Comparison of ENCODE assay signal across 11 cellular contexts in genomic region chr2:230417436-230417835, GRCh38. TPM values are rescaled to one million over a fixed set of nuclear protein-coding genes. Genes with fewer than 3 reads are reported as not detected.
DNase-seq lines count a peak whose midpoint lies in the region; ATAC-seq, FAIRE-seq and TF ChIP-seq lines count a peak whose summit lies in the region.
"Had no signal": no experiment of that assay in that cellular context is flagged by ENCODE, and none has a peak within 500 bp of the region (broad histone marks: within the 10 kb centered on the region; RNA-seq: fewer than 3 reads in every experiment).

No MANE protein-coding gene starts in this region.

- H3K4me3 ChIP-seq in kidney epithelial cell (ENCODE audit: low read depth, low read length) (peak overlapping the region; percentile 3), thoracic aorta (peak overlapping the region; percentile 78)

- H3K9me3 Mint-ChIP-seq in activated CD8-positive, alpha-beta memory T cell treated with anti-CD3 and anti-CD28 coated beads, Interleukin-2, amount 10 ng/mL, durations not matched to agents 7 days and 5 days (ENCODE audit: low read depth) = no peaks in the 10 kb centered on the region
- no peaks in the 10 kb centered on the region for H3K9me3 Mint-ChIP-seq in activated T-helper 2 cell treated with anti-CD3 and anti-CD28 coated beads, Interferon-gamma antibody, Interleukin-2, Interleukin-4, amounts not matched to agents 10 μg/mL and 5 μg/mL and 100 μg/mL, durations not matched to agents 14 hours and 24 hours and 36 hours

- no peak for DNase-seq in activated CD8-positive, alpha-beta memory T cell treated with anti-CD3 and anti-CD28 coated beads, Interleukin-2, amount 10 ng/mL, durations not matched to agents 7 days and 5 days
- DNase-seq in activated CD8-positive, alpha-beta memory T cell treated with anti-CD3 and anti-CD28 coated beads, Interleukin-2, amount 50 U/mL, for 4 hours = no peak
- DNase-seq in activated T-helper 2 cell treated with anti-CD3 and anti-CD28 coated beads, Interferon-gamma antibody, Interleukin-2, Interleukin-4, amounts not matched to agents 10 μg/mL and 5 μg/mL and 100 μg/mL, durations not matched to agents 14 hours and 24 hours and 36 hours (ENCODE audit: low spot score) = no peak
- DNase-seq in kidney epithelial cell (ENCODE audit: low read depth) (no peak), thoracic aorta (ENCODE audit: low spot score) (no peak), RCC 7860 (ENCODE audit: low spot score) (no peak), dermis blood vessel endothelial cell (no peak), SIG-M5 treated with dmso at 0.1 percent for 504 hours (lab: John Stamatoyannopoulos, UW; ENCODE audit: unreplicated experiment) (no peak)
- DNase-seq: activated gamma-delta T cell treated with Interleukin-2 at 50 U/mL for 16 hours, AML-193, NCI-H82 had no signal

- FAIRE-seq in RCC 7860 (lab: Jason Lieb, UNC) = no peak

- H3K4me3 Mint-ChIP-seq in activated CD8-positive, alpha-beta memory T cell treated with anti-CD3 and anti-CD28 coated beads, Interleukin-2, amount 10 ng/mL, durations not matched to agents 7 days and 5 days = peak overlapping the region; percentile 80
- peak overlapping the region; percentile 88 for H3K4me3 Mint-ChIP-seq in activated T-helper 2 cell treated with anti-CD3 and anti-CD28 coated beads, Interferon-gamma antibody, Interleukin-2, Interleukin-4, amounts not matched to agents 10 μg/mL and 5 μg/mL and 100 μg/mL, durations not matched to agents 14 hours and 24 hours and 36 hours (ENCODE audit: low read depth)

- H3K27ac Mint-ChIP-seq in activated CD8-positive, alpha-beta memory T cell treated with anti-CD3 and anti-CD28 coated beads, Interleukin-2, amount 10 ng/mL, durations not matched to agents 7 days and 5 days = peak overlapping the region; percentile 80
- H3K27ac Mint-ChIP-seq in activated T-helper 2 cell treated with anti-CD3 and anti-CD28 coated beads, Interferon-gamma antibody, Interleukin-2, Interleukin-4, amounts not matched to agents 10 μg/mL and 5 μg/mL and 100 μg/mL, durations not matched to agents 14 hours and 24 hours and 36 hours = peak overlapping the region; percentile 80

- no peaks in the 10 kb centered on the region for H3K27me3 ChIP-seq in kidney epithelial cell (ENCODE audit: control insufficient read depth, insufficient read depth, low read length)
- H3K27me3 ChIP-seq in thoracic aorta (replicated peaks; ENCODE audit: insufficient read depth) = no peaks in the 10 kb centered on the region

- H3K4me1 ChIP-seq in thoracic aorta (ENCODE audit: control insufficient read depth in 1 of 2, low read depth in 2 of 2) = peaks cover 40 to 55% of the 10 kb centered on the region in 2 donors

- no peaks in the 10 kb centered on the region for H3K27me3 Mint-ChIP-seq in activated CD8-positive, alpha-beta memory T cell treated with anti-CD3 and anti-CD28 coated beads, Interleukin-2, amount 10 ng/mL, durations not matched to agents 7 days and 5 days
- H3K27me3 Mint-ChIP-seq in activated T-helper 2 cell treated with anti-CD3 and anti-CD28 coated beads, Interferon-gamma antibody, Interleukin-2, Interleukin-4, amounts not matched to agents 10 μg/mL and 5 μg/mL and 100 μg/mL, durations not matched to agents 14 hours and 24 hours and 36 hours (ENCODE audit: low read depth) = no peaks in the 10 kb centered on the region

- ATAC-seq in activated CD8-positive, alpha-beta memory T cell treated with anti-CD3 and anti-CD28 coated beads, Interleukin-2, amount 10 ng/mL, durations not matched to agents 7 days and 5 days = no peak
- ATAC-seq in thoracic aorta (ENCODE audit: insufficient number of reproducible peaks, low FRiP score, low read depth) = no peak

- CTCF ChIA-PET in activated CD8-positive, alpha-beta memory T cell treated with anti-CD3 and anti-CD28 coated beads, Interleukin-2, amount 10 ng/mL, durations not matched to agents 7 days and 5 days (lab: Charles Lee) = interaction anchor here (1.0 to 1.6 kb wide), 7 partner anchors 10 to 381 kb away, joined by 3 to 4 read pairs (median 3); partner anchors contain the start of gene SP140L

- H3K36me3 ChIP-seq in kidney epithelial cell (ENCODE audit: control insufficient read depth, insufficient read depth, low read length) (no peaks in the 10 kb centered on the region), thoracic aorta (no peaks in the 10 kb centered on the region)

- TF ChIP-seq CTCF in kidney epithelial cell (IDR thresholded peaks at IDR 0.05; ENCODE audit: insufficient read depth, low read length, poor library complexity, severe bottlenecking) (no peak), thoracic aorta (IDR thresholded peaks at IDR 0.05) (no peak)

- H3K4me1 Mint-ChIP-seq in activated CD8-positive, alpha-beta memory T cell treated with anti-CD3 and anti-CD28 coated beads, Interleukin-2, amount 10 ng/mL, durations not matched to agents 7 days and 5 days = peaks cover 70% of the 10 kb centered on the region
- H3K4me1 Mint-ChIP-seq in activated T-helper 2 cell treated with anti-CD3 and anti-CD28 coated beads, Interferon-gamma antibody, Interleukin-2, Interleukin-4, amounts not matched to agents 10 μg/mL and 5 μg/mL and 100 μg/mL, durations not matched to agents 14 hours and 24 hours and 36 hours (ENCODE audit: low read depth) = peaks cover 70% of the 10 kb centered on the region

- H3K36me3 Mint-ChIP-seq in activated CD8-positive, alpha-beta memory T cell treated with anti-CD3 and anti-CD28 coated beads, Interleukin-2, amount 10 ng/mL, durations not matched to agents 7 days and 5 days = peaks cover 54% of the 10 kb centered on the region
- peaks cover 53% of the 10 kb centered on the region for H3K36me3 Mint-ChIP-seq in activated T-helper 2 cell treated with anti-CD3 and anti-CD28 coated beads, Interferon-gamma antibody, Interleukin-2, Interleukin-4, amounts not matched to agents 10 μg/mL and 5 μg/mL and 100 μg/mL, durations not matched to agents 14 hours and 24 hours and 36 hours (ENCODE audit: low read depth)

- peak overlapping the region in 1 of 2 donors; percentile 92 for H3K27ac ChIP-seq in thoracic aorta

- intact Hi-C loops in activated T-helper 2 cell treated with anti-CD3 and anti-CD28 coated beads, Interferon-gamma antibody, Interleukin-2, Interleukin-4, amounts not matched to agents 10 μg/mL and 5 μg/mL and 100 μg/mL, durations not matched to agents 14 hours and 24 hours and 36 hours (cut with micrococcal nuclease) = loop anchor here (2.0 to 10.0 kb wide), 7 partner anchors 13 to 240 kb away; no protein-coding TSS in a partner anchor

- no peaks in the 10 kb centered on the region for H3K9me3 ChIP-seq in thoracic aorta

RNA-seq across cellular contexts. Expression of gene SP100, which starts 1.4 kb away (rescaled TPM):
- total RNA-seq in activated CD8-positive, alpha-beta memory T cell treated with anti-CD3 and anti-CD28 coated beads, Interleukin-2, amount 10 ng/mL, durations not matched to agents 7 days and 5 days = 100 to 1,000 TPM; 255 to 385 TPM
- total RNA-seq in activated T-helper 2 cell treated with anti-CD3 and anti-CD28 coated beads, Interferon-gamma antibody, Interleukin-2, Interleukin-4, amounts not matched to agents 10 μg/mL and 5 μg/mL and 100 μg/mL, durations not matched to agents 14 hours and 24 hours and 36 hours = 153 and 158 TPM in 2 replicates
- total RNA-seq in kidney epithelial cell (48.0 and 53.8 TPM in 2 replicates), thoracic aorta (100 to 1,000 TPM; 125 to 193 TPM), dermis blood vessel endothelial cell (96.0 and 96.4 TPM in 2 replicates)
